Comparison of ENCODE assay signal across 8 cellular contexts in the genomic region with DNA sequence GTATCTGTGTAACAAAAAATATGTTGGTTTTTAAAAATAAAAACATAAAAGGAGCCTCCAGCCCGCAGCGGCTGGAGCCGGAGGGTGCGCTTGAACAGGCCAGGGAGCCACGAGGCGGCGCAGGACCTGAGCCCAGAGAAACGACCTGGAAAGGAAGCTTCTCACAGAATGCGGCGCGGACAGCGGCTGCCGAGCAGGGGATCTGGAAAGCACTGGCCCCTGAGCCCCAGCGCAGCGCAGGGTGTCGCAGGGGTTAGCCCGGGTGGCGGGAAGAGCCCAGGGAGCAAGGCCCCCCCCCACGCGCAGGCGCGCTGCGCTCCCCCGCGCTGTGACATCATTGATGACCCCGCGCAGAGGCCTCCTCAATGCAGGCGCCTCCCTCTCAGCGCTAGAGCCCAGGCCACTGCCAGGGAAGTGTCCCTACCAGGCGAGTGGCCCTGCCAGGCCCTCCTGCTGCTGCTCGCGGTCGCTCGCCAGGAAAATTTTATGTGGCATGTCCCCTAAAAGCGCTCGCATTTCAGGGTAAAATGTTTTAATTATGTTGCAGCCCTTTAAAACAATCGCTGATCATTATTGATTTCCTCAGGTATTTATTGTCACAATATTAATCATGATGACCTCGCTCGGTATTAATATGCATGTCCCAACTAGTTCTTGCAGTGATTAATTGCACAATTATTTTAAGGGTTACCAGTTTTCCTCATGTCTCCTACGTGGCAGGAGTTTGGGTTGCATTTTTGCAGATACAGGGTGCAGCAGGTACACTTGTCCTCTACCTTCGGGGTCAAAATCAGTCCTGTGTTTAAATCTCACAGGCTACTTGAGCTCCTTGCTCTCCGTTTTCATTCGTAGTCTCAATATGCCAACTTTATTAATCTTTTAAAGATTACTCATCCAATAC.
DNase-seq lines count a peak whose midpoint lies in the region; ATAC-seq and TF ChIP-seq lines count a peak whose summit lies in the region.

No MANE protein-coding gene starts in this region.

- peak overlapping the region; percentile 80 for H3K4me3 Mint-ChIP-seq in CD8-positive, alpha-beta T cell
- peak overlapping the region; percentile 79 for H3K4me3 Mint-ChIP-seq in activated naive CD4-positive, alpha-beta T cell treated with anti-CD3 and anti-CD28 coated beads, Interleukin-2, amount 50 U/mL, for 24 hours

- H3K9ac ChIP-seq in HUES6 (ENCODE audit: low read length): peak overlapping the region; percentile 0
- peak overlapping the region; percentile 76 to 82 (median 78) for H3K9ac ChIP-seq in subcutaneous abdominal adipose tissue (ENCODE audit: low read length in 5 of 5)

- POLR2A ChIA-PET in CD8-positive, alpha-beta T cell (lab: Charles Lee): no interaction called here

- peaks cover 3% of the 10 kb centered on the region for H3K27me3 Mint-ChIP-seq in CD8-positive, alpha-beta T cell (ENCODE audit: low read depth)
- peaks cover 4% of the 10 kb centered on the region for H3K27me3 Mint-ChIP-seq in activated naive CD4-positive, alpha-beta T cell treated with anti-CD3 and anti-CD28 coated beads, Interleukin-2, amount 50 U/mL, for 24 hours

- H3K36me3 Mint-ChIP-seq in CD8-positive, alpha-beta T cell: no peaks in the 10 kb centered on the region
- H3K36me3 Mint-ChIP-seq in activated naive CD4-positive, alpha-beta T cell treated with anti-CD3 and anti-CD28 coated beads, Interleukin-2, amount 50 U/mL, for 24 hours: no peaks in the 10 kb centered on the region

- no peak overlapping the region for H3K27ac Mint-ChIP-seq in CD8-positive, alpha-beta T cell
- H3K27ac Mint-ChIP-seq in activated naive CD4-positive, alpha-beta T cell treated with anti-CD3 and anti-CD28 coated beads, Interleukin-2, amount 50 U/mL, for 24 hours: peak overlapping the region; percentile 18

- H3K4me1 ChIP-seq in CD8-positive, alpha-beta T cell (ENCODE audit: insufficient read depth, low read length): peaks cover 6% of the 10 kb centered on the region
- H3K4me1 ChIP-seq in HUES6 (ENCODE audit: control insufficient read depth, insufficient read depth, low read length): peaks cover 5% of the 10 kb centered on the region
- H3K4me1 ChIP-seq in subcutaneous abdominal adipose tissue (ENCODE audit: control insufficient read depth in 5 of 5, insufficient read depth in 5 of 5, low read length in 5 of 5): peaks cover 2 to 14% (median 9%) of the 10 kb centered on the region in 5 donors

- DNase-seq in CD8-positive, alpha-beta T cell: peak; percentile 49 to 86 (median 68)
- DNase-seq in SK-MEL-5 (ENCODE audit: low read depth, low spot score) (peak; percentile 82), germinal center (ENCODE audit: low spot score) (peak; percentile 89), nucleus accumbens (lab: John Stamatoyannopoulos, UW) (peak; percentile 51 to 97 (median 91))

- peaks cover 8% of the 10 kb centered on the region for H3K4me1 Mint-ChIP-seq in CD8-positive, alpha-beta T cell (ENCODE audit: low read depth)
- H3K4me1 Mint-ChIP-seq in activated naive CD4-positive, alpha-beta T cell treated with anti-CD3 and anti-CD28 coated beads, Interleukin-2, amount 50 U/mL, for 24 hours: peaks cover 7% of the 10 kb centered on the region

- no peaks in the 10 kb centered on the region for H3K27me3 ChIP-seq in CD8-positive, alpha-beta T cell (ENCODE audit: insufficient read depth, low read length)
- H3K27me3 ChIP-seq in HUES6 (ENCODE audit: control insufficient read depth, insufficient read depth, low read length): no peaks in the 10 kb centered on the region
- H3K27me3 ChIP-seq in subcutaneous abdominal adipose tissue (ENCODE audit: control insufficient read depth in 5 of 5, insufficient read depth in 4 of 5, low read length in 5 of 5): no peaks in the 10 kb centered on the region

- H3K9me3 Mint-ChIP-seq in CD8-positive, alpha-beta T cell: no peaks in the 10 kb centered on the region
- no peaks in the 10 kb centered on the region for H3K9me3 Mint-ChIP-seq in activated naive CD4-positive, alpha-beta T cell treated with anti-CD3 and anti-CD28 coated beads, Interleukin-2, amount 50 U/mL, for 24 hours

- no peaks in the 10 kb centered on the region for H3K9me3 ChIP-seq in CD8-positive, alpha-beta T cell (ENCODE audit: low read length)
- H3K9me3 ChIP-seq in HUES6 (ENCODE audit: control insufficient read depth, insufficient read depth, low read depth, low read length) (no peaks in the 10 kb centered on the region), subcutaneous abdominal adipose tissue (ENCODE audit: control insufficient read depth in 5 of 5, low read length in 5 of 5) (no peaks in the 10 kb centered on the region)

- peak; percentile 99 for ATAC-seq in CD8-positive, alpha-beta T cell
- ATAC-seq in GM21360 (IDR thresholded peaks at IDR 0.05; ENCODE audit: unreplicated experiment): peak; percentile 73

- CTCF ChIA-PET in CD8-positive, alpha-beta T cell (lab: Charles Lee): interaction anchor here (1.3 kb wide), 1 partner anchor 13 kb away, joined by 5 read pairs; no protein-coding TSS in a partner anchor

- no peaks in the 10 kb centered on the region for H3K36me3 ChIP-seq in CD8-positive, alpha-beta T cell (ENCODE audit: insufficient read depth, low read length)
- H3K36me3 ChIP-seq in HUES6 (ENCODE audit: control insufficient read depth, insufficient read depth, low read length) (no peaks in the 10 kb centered on the region), subcutaneous abdominal adipose tissue (ENCODE audit: control insufficient read depth in 5 of 5, insufficient read depth in 5 of 5, low read length in 5 of 5) (no peaks in the 10 kb centered on the region)

- TF ChIP-seq CTCF in CD8-positive, alpha-beta T cell (IDR thresholded peaks at IDR 0.05): no peak

- peak overlapping the region; percentile 35 for H3K27ac ChIP-seq in CD8-positive, alpha-beta T cell (ENCODE audit: low read depth, low read length)
- peak overlapping the region; percentile 14; the same call in 1 of the 2 replicates for H3K27ac ChIP-seq in HUES6 (ENCODE audit: low read depth, low read length)
- peak overlapping the region; percentile 89 for H3K27ac ChIP-seq in subcutaneous abdominal adipose tissue (ENCODE audit: low read depth, low read length)

- H3K4me3 ChIP-seq in CD8-positive, alpha-beta T cell (ENCODE audit: low read depth, low read length): peak overlapping the region; percentile 60
- peak overlapping the region; percentile 47 for H3K4me3 ChIP-seq in HUES6 (ENCODE audit: low read depth, low read length)
- peak overlapping the region; percentile 60 to 71 (median 66) for H3K4me3 ChIP-seq in subcutaneous abdominal adipose tissue (ENCODE audit: low read depth in 1 of 5, low read length in 5 of 5)

- in situ Hi-C loops in SK-MEL-5 (cut with HindIII; ENCODE audit: low pct_unique_long_range_greater_than_20kb, low sequenced_read_pairs): no loop called here

- intact Hi-C loops in CD8-positive, alpha-beta T cell (cut with DNase I, micrococcal nuclease): loop anchor here (1.0 kb wide), 1 partner anchor 135 kb away; a partner anchor contains a TSS

Comparison
In these comparisons a context has a peak if more than half of its experiments do, and no peak if none do; other contexts are left out.
1. Peak in every context shown above with its lines: DNase-seq, ATAC-seq, H3K4me3 ChIP-seq and H3K27ac ChIP-seq.
2. H3K27ac ChIP-seq: peak in every context shown above with its lines; median percentile 89 in subcutaneous abdominal adipose tissue; 35 in CD8-positive, alpha-beta T cell; 14 in HUES6.